21 cellular contexts compared by ENCODE assay signal in the genomic region with DNA sequence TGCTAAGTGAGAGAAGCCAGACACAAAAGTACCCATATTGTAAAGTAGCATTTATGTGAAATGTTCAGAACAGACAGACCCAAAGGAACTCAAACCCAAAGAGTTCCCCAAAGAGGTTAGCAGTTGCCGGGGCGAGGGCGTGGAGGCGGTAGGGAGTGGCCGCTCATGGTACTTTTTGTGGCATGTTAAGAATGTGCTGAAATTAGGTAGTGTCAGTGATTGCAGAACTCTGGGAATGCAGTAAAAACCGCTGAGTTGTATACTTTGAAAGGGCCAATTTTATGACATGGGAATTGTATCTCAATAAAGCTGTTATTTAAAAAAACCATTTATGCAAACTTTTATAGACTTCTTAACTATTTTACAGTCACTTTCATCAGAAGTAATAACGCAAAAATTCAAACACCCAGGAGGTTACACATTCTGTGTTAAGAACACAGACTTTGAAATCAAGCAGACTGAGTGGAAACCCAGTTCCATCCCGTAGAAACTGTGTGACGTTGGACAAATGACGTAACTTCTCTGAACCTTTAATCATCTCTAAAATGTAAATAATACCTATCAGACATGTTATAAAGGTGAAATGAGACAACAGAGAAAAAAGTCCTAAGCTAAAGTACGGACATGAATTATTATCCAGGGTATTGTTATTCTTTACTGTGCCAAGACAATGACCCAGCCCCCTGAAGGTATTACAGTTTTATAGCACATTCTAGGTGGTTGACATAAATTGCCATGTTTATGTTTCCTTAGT. TPM values are rescaled to one million over a fixed set of nuclear protein-coding genes. Genes with fewer than 3 reads are reported as not detected.
DNase-seq lines count a peak whose midpoint lies in the region; ATAC-seq and TF ChIP-seq lines count a peak whose summit lies in the region.
"Had no signal": no experiment of that assay in that cellular context is flagged by ENCODE, and none has a peak within 500 bp of the region (broad histone marks: within the 10 kb centered on the region; RNA-seq: fewer than 3 reads in every experiment).

No MANE protein-coding gene starts in this region.

- H3K27ac ChIP-seq in breast epithelium (no peak overlapping the region), endodermal cell (ENCODE audit: low read depth, low read length) (no peak overlapping the region), lung (ENCODE audit: low read depth in 1 of 2, low read length in 1 of 2) (no peak overlapping the region)
- H3K27ac ChIP-seq in effector memory CD4-positive, alpha-beta T cell (ENCODE audit: insufficient read depth, low read length, poor library complexity, severe bottlenecking), result no peak overlapping the region
- H3K27ac ChIP-seq: 22Rv1, coronary artery, GM23248, testis had no signal

- H3K27me3 Mint-ChIP-seq in MCF 10A (ENCODE audit: insufficient read depth, unreplicated experiment), result no peaks in the 10 kb centered on the region
- H3K27me3 Mint-ChIP-seq in endodermal cell (ENCODE audit: insufficient read depth), result no peaks in the 10 kb centered on the region

- no peak overlapping the region for H3K4me3 ChIP-seq in breast epithelium
- H3K4me3 ChIP-seq in endodermal cell (ENCODE audit: low read length), result no peak overlapping the region
- H3K4me3 ChIP-seq in lung, result no peak overlapping the region
- no peak overlapping the region for H3K4me3 ChIP-seq in effector memory CD4-positive, alpha-beta T cell (ENCODE audit: insufficient read depth, low read depth, low read length, poor library complexity, severe bottlenecking)
- H3K4me3 ChIP-seq: coronary artery, GM23248, testis had no signal

- WGBS in endodermal cell (ENCODE audit: insufficient coverage in 1 of 2, insufficient read length in 1 of 2), 2 experiments, result 81% methylated on average over 8 of the region's 11 CpGs; no CpG with 5 or more reads in 1 of the 2 experiments
- 70 to 82% methylated on average over 11 of the region's 11 CpGs for WGBS in lung, 2 donors

- H3K9me3 Mint-ChIP-seq in MCF 10A (ENCODE audit: unreplicated experiment), result peaks cover 9% of the 10 kb centered on the region
- no peaks in the 10 kb centered on the region for H3K9me3 Mint-ChIP-seq in endodermal cell

- no peaks in the 10 kb centered on the region for H3K36me3 Mint-ChIP-seq in MCF 10A (ENCODE audit: insufficient read depth, unreplicated experiment)
- H3K36me3 Mint-ChIP-seq in endodermal cell (ENCODE audit: low read depth), result peaks cover 3% of the 10 kb centered on the region
- H3K36me3 Mint-ChIP-seq: CD14-positive monocyte had no signal

- H3K36me3 ChIP-seq in breast epithelium, result no peaks in the 10 kb centered on the region
- H3K36me3 ChIP-seq in endodermal cell (ENCODE audit: control insufficient read depth, insufficient read depth, low read length), result no peaks in the 10 kb centered on the region
- no peaks in the 10 kb centered on the region for H3K36me3 ChIP-seq in lung (ENCODE audit: control insufficient read depth in 2 of 2, insufficient read depth in 2 of 2, low read length in 2 of 2)
- no peaks in the 10 kb centered on the region for H3K36me3 ChIP-seq in effector memory CD4-positive, alpha-beta T cell (ENCODE audit: control insufficient read depth, insufficient read depth, low read length)

- no peak for TF ChIP-seq CTCF in MCF 10A (IDR thresholded peaks at IDR 0.05; ENCODE audit: unreplicated experiment)
- no peak for TF ChIP-seq CTCF in breast epithelium (IDR thresholded peaks at IDR 0.05)
- no peak for TF ChIP-seq CTCF in endodermal cell (conservative IDR thresholded peaks at IDR 0.05)
- TF ChIP-seq CTCF in lung (IDR thresholded peaks at IDR 0.05; ENCODE audit: control extremely low read depth, extremely low read depth), result no peak

- H3K4me1 ChIP-seq in breast epithelium (no peaks in the 10 kb centered on the region), endodermal cell (ENCODE audit: control insufficient read depth, insufficient read depth, low read length) (no peaks in the 10 kb centered on the region), lung (ENCODE audit: control insufficient read depth in 2 of 2, insufficient read depth in 2 of 2, low read length in 2 of 2) (peaks cover 0 to 2% of the 10 kb centered on the region in 2 donors)
- H3K4me1 ChIP-seq in effector memory CD4-positive, alpha-beta T cell (ENCODE audit: control insufficient read depth, insufficient read depth, low read length, poor library complexity, severe bottlenecking), result no peaks in the 10 kb centered on the region
- H3K4me1 ChIP-seq: testis had no signal

- H3K9me3 ChIP-seq in breast epithelium, result no peaks in the 10 kb centered on the region
- H3K9me3 ChIP-seq in endodermal cell (ENCODE audit: control insufficient read depth, low read length), result no peaks in the 10 kb centered on the region
- peaks cover 0 to 1% of the 10 kb centered on the region in 2 donors for H3K9me3 ChIP-seq in lung (ENCODE audit: control insufficient read depth in 2 of 2, insufficient read depth in 1 of 2, low read length in 1 of 2)
- H3K9me3 ChIP-seq in effector memory CD4-positive, alpha-beta T cell (ENCODE audit: control insufficient read depth, low read length), result no peaks in the 10 kb centered on the region
- H3K9me3 ChIP-seq: testis had no signal

- no peak overlapping the region for H3K9ac ChIP-seq in endodermal cell (ENCODE audit: extremely low read depth, low read length, poor library complexity, severe bottlenecking)
- H3K9ac ChIP-seq: GM23248 had no signal

- H3K4me3 Mint-ChIP-seq in MCF 10A (ENCODE audit: unreplicated experiment) (no peak overlapping the region), endodermal cell (no peak overlapping the region)
- H3K4me3 Mint-ChIP-seq: CD14-positive monocyte; T-helper 2 cell treated with Interferon-gamma antibody and Interleukin-4, amounts not matched to agents 5 μg/mL and 100 μg/mL, for 36 hours had no signal

- BruUV-seq in MCF 10A (replicated peaks; lab: Mats Ljungman, UMichigan), result TSS peak; percentile 63

- CTCF ChIA-PET in MCF 10A (lab: Yijun Ruan, JAX), result interaction anchor here (0.6 kb wide), 1 partner anchor 323 kb away, joined by 3 read pairs; no protein-coding TSS in a partner anchor

- POLR2A ChIA-PET in MCF 10A (lab: Yijun Ruan, JAX), result interaction anchor here (1.0 kb wide), 2 partner anchors 9 kb away, joined by 3 to 4 read pairs; no protein-coding TSS in a partner anchor

- DNase-seq in MCF 10A (ENCODE audit: unreplicated experiment) (peak; percentile 68), breast epithelium (ENCODE audit: low spot score in 2 of 2) (no peak), endodermal cell (peak; percentile 80), lung (ENCODE audit: low spot score) (no peak), NCI-H510A (lab: John Stamatoyannopoulos, UW) (no peak)
- no peak for DNase-seq in effector memory CD4-positive, alpha-beta T cell
- DNase-seq: activated CD4-positive, alpha-beta T cell treated with anti-CD3 and anti-CD28 coated beads for 1 hour; activated gamma-delta T cell; DMS79; GM23248; NCI-H1694; NCI-H446; testis had no signal

- H3K27me3 ChIP-seq in breast epithelium (no peaks in the 10 kb centered on the region), endodermal cell (ENCODE audit: control insufficient read depth, insufficient read depth, low read length, poor library complexity, severe bottlenecking) (no peaks in the 10 kb centered on the region), lung (ENCODE audit: control insufficient read depth, insufficient read depth) (no peaks in the 10 kb centered on the region)
- H3K27me3 ChIP-seq in effector memory CD4-positive, alpha-beta T cell (replicated peaks; ENCODE audit: control insufficient read depth, insufficient read depth, low read length, poor library complexity, severe bottlenecking), result no peaks in the 10 kb centered on the region
- H3K27me3 ChIP-seq: testis had no signal

- TF ChIP-seq POLR2A in breast epithelium (IDR thresholded peaks at IDR 0.05), result no peak

- ATAC-seq in lung (ENCODE audit: insufficient read depth, low FRiP score), result peak; percentile 53
- no peak for ATAC-seq in HG03432 (IDR thresholded peaks at IDR 0.05; ENCODE audit: unreplicated experiment)
- ATAC-seq in GM18870 (IDR thresholded peaks at IDR 0.05; ENCODE audit: unreplicated experiment), result no peak

- peak overlapping the region; percentile 91 for H3K27ac Mint-ChIP-seq in MCF 10A (ENCODE audit: low read depth, unreplicated experiment)
- H3K27ac Mint-ChIP-seq in endodermal cell, result no peak overlapping the region
- H3K27ac Mint-ChIP-seq: CD14-positive monocyte; T-helper 2 cell treated with Interferon-gamma antibody and Interleukin-4, amounts not matched to agents 5 μg/mL and 100 μg/mL, for 36 hours had no signal

- intact Hi-C loops in MCF 10A (cut with micrococcal nuclease), result loop anchor here (2.0 kb wide), 1 partner anchor 112 kb away; no protein-coding TSS in a partner anchor
- intact Hi-C loops in breast epithelium (cut with DNase I; ENCODE audit: low total_unique reads), result no loop called here

- H3K4me1 Mint-ChIP-seq in MCF 10A (ENCODE audit: insufficient read depth, unreplicated experiment) (peaks cover 35% of the 10 kb centered on the region), endodermal cell (peaks cover 18% of the 10 kb centered on the region)
- H3K4me1 Mint-ChIP-seq: CD14-positive monocyte had no signal

RNA-seq across cellular contexts. Expression of gene ZFP42, which starts 19.6 kb away (rescaled TPM):
- total RNA-seq in MCF 10A (2022), result not detected in 2 replicates
- not detected for total RNA-seq in breast epithelium
- total RNA-seq in endodermal cell, result 10 to 100 TPM; 30.9 to 58.5 TPM
- polyA plus RNA-seq in endodermal cell (2013, experiment 1 of 2), result 4.9 TPM
- 2.6 TPM for polyA plus RNA-seq in endodermal cell (2013, experiment 2 of 2)
- total RNA-seq in lung, result under 1 TPM; 0.12 to 0.91 TPM
- under 1 TPM; 0.03 to 0.35 TPM for polyA plus RNA-seq in lung
- total RNA-seq: GM23248, osteoblast, skeletal muscle tissue had no signal
- polyA plus RNA-seq: CD14-positive monocyte, GM23248 had no signal

Comparison
In these comparisons a context has a peak if more than half of its experiments do, and no peak if none do; other contexts are left out.
1. DNase-seq: peak in MCF 10A (single experiment) and endodermal cell (single experiment); none in breast epithelium (0 of 2), lung (single experiment), NCI-H510A (single experiment) and effector memory CD4-positive, alpha-beta T cell (0 of 3).
2. RNA of gene ZFP42, which starts 19.6 kb away (total RNA-seq): 30.9 to 58.5 TPM in endodermal cell; 0.12 to 0.91 TPM in lung, not detected in MCF 10A and not detected in breast epithelium; every median in the first group is over 10 times any median in the second.